ENCODE assay signal across 9 cellular contexts in genomic region chr6:88775866-88776571, GRCh38.
"Had no signal": no experiment of that assay in that cellular context is flagged by ENCODE, and none has a peak within 500 bp of the region (broad histone marks: within the 10 kb centered on the region; RNA-seq: fewer than 3 reads in every experiment).

No MANE protein-coding gene starts in this region.

- H2AFZ ChIP-seq: neural progenitor cell had no signal

- H3K27me3 Mint-ChIP-seq: activated B cell treated with CpG ODN at 0.5 μM for 24 hours; activated naive CD8-positive, alpha-beta T cell treated with anti-CD3 and anti-CD28 coated beads, Interleukin-2, amount 10 ng/mL, durations not matched to agents 7 days and 5 days had no signal

- H3K4me3 ChIP-seq: ascending aorta, dorsolateral prefrontal cortex, neural progenitor cell, pancreas had no signal

- H3K4me2 ChIP-seq: neural progenitor cell had no signal

- H3K9me3 ChIP-seq: ascending aorta, pancreas had no signal

- H3K27ac Mint-ChIP-seq: activated B cell treated with CpG ODN at 0.5 μM for 24 hours; activated naive CD8-positive, alpha-beta T cell treated with anti-CD3 and anti-CD28 coated beads, Interleukin-2, amount 10 ng/mL, durations not matched to agents 7 days and 5 days; neural progenitor cell; T-helper 1 cell treated with Interleukin-12 subunit alpha and Interleukin-12 subunit beta and Interleukin-4 antibody, amounts not matched to agents 30 μg/mL and 1 μg/mL, for 36 hours had no signal

- H3K36me3 ChIP-seq: ascending aorta, neural progenitor cell, pancreas had no signal

- H3K27me3 ChIP-seq: ascending aorta, dorsolateral prefrontal cortex, neural progenitor cell, pancreas had no signal

- H3K4me1 Mint-ChIP-seq: neural progenitor cell had no signal

- DNase-seq: activated B cell treated with CpG ODN at 0.5 μM for 24 hours; activated CD4-positive, alpha-beta T cell treated with anti-CD3 and anti-CD28 coated beads, Interleukin-2, amount 50 U/mL, for 48 hours; activated naive CD8-positive, alpha-beta T cell treated with anti-CD3 and anti-CD28 coated beads, Interleukin-2, amount 10 ng/mL, durations not matched to agents 7 days and 5 days; dorsolateral prefrontal cortex; pancreas; stimulated activated CD4-positive, alpha-beta T cell treated with anti-CD3 and anti-CD28 coated beads, Interleukin-2, amount 100 ng/mL, for 48 hours had no signal

- H3K4me3 Mint-ChIP-seq: activated B cell treated with CpG ODN at 0.5 μM for 24 hours; activated naive CD8-positive, alpha-beta T cell treated with anti-CD3 and anti-CD28 coated beads, Interleukin-2, amount 10 ng/mL, durations not matched to agents 7 days and 5 days; neural progenitor cell; T-helper 1 cell treated with Interleukin-12 subunit alpha and Interleukin-12 subunit beta and Interleukin-4 antibody, amounts not matched to agents 30 μg/mL and 1 μg/mL, for 36 hours had no signal

- H3K4me1 ChIP-seq: ascending aorta, neural progenitor cell, pancreas had no signal

- ATAC-seq: pancreas had no signal

- H3K27ac ChIP-seq: ascending aorta, dorsolateral prefrontal cortex, neural progenitor cell, pancreas had no signal
